8 cellular contexts compared by ENCODE assay signal in the genomic region with DNA sequence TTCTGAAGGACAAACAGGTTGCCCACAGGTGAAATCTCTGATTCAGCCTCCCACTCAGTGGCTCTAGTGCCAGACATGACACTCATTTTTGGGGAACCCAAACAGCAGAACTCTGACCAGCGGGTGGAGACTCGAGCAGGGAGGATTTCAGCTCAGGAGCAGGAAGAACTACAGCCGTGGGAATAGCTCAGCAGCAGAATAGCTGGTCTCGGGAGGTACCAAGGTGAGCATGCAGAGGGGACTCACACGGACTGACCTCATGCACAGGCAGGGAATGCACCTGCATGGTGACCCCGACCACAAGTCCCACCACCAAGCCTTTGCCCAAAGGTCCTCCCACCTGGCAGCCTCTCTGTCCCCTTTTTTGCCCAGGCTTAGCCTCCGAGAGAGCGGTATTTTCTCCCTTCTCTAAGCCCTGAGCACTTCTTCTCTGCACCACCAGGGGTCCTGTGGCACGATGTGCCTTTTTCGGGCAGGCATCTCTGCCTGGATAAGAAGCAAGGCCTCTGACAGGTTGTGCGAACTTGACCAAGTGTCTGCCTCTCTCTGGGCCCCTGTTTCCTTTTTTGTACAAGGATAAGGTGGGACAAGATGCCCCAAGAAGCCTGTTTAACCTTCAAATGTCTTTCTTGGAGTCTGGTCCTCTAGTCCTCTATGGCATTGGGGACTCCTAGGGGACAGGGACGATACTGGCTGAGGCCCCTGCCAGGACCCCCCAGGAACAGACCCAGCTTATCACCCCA. TPM values are rescaled to one million over a fixed set of nuclear protein-coding genes. Genes with fewer than 3 reads are reported as not detected.
A peak's percentile ranks its signal among the peaks of the same experiment; 100 is the strongest.
DNase-seq lines count a peak whose midpoint lies in the region; ATAC-seq and TF ChIP-seq lines count a peak whose summit lies in the region.

No MANE protein-coding gene starts in this region.

- no peaks in the 10 kb centered on the region for H3K27me3 ChIP-seq in left ventricle myocardium inferior (ENCODE audit: low read depth)

- H3K4me3 ChIP-seq in left ventricle myocardium inferior = no peak overlapping the region

- no peaks in the 10 kb centered on the region for H3K9me3 ChIP-seq in left ventricle myocardium inferior (replicated peaks)

- intact Hi-C loops in left ventricle myocardium inferior (cut with micrococcal nuclease) = no loop called here

- peak; percentile 71 for DNase-seq in D341Med (ENCODE audit: low spot score)
- DNase-seq in activated naive CD4-positive, alpha-beta T cell treated with anti-CD3 and anti-CD28 coated beads, Interleukin-2, amount 50 U/mL, for 16 hours = peak; percentile 73
- DNase-seq in left ventricle myocardium inferior = peak; percentile 48
- peak; percentile 78 for DNase-seq in stimulated activated CD4-positive, alpha-beta T cell treated with anti-CD3 and anti-CD28 coated beads, Interleukin-15, amount 100 ng/mL, for 24 hours
- DNase-seq in NCI-H2196 treated with DMSO at 0.1 percent for 48 hours (lab: John Stamatoyannopoulos, UW; ENCODE audit: unreplicated experiment) = no peak
- DNase-seq in NCI-H226 = no peak

- ATAC-seq in HG02678 (IDR thresholded peaks at IDR 0.05; ENCODE audit: unreplicated experiment) = peak; percentile 73
- peak; percentile 95 for ATAC-seq in SK-N-SH treated with all-trans-retinoic acid at 6 μM for 48 hours

- peaks cover 31% of the 10 kb centered on the region for H3K4me1 ChIP-seq in left ventricle myocardium inferior

- TF ChIP-seq CTCF in left ventricle myocardium inferior (IDR thresholded peaks at IDR 0.05; ENCODE audit: borderline replicate concordance) = peak; percentile 88

- H3K36me3 ChIP-seq in left ventricle myocardium inferior = no peaks in the 10 kb centered on the region

- no peak overlapping the region for H3K27ac ChIP-seq in left ventricle myocardium inferior (replicated peaks)

TF ChIP-seq in SK-N-SH treated with all-trans-retinoic acid at 6 μM for 48 hours, 23 proteins besides CTCF, POLR2A, EP300 and RAD21:
- TF ChIP-seq SNAI2 (CRISPR knock-in tag; IDR thresholded peaks at IDR 0.05) (no peak), TCF4 (CRISPR knock-in tag; IDR thresholded peaks at IDR 0.05; ENCODE audit: borderline replicate concordance) (no peak), RARB (CRISPR knock-in tag; IDR thresholded peaks at IDR 0.05) (no peak), TOX (CRISPR knock-in tag; IDR thresholded peaks at IDR 0.05; ENCODE audit: borderline replicate concordance) (no peak), BACH2 (CRISPR knock-in tag; IDR thresholded peaks at IDR 0.05; ENCODE audit: borderline replicate concordance) (no peak), GLIS3 (CRISPR knock-in tag; IDR thresholded peaks at IDR 0.05) (no peak), ISL1 (CRISPR knock-in tag; IDR thresholded peaks at IDR 0.05) (no peak), ARNTL (CRISPR knock-in tag; IDR thresholded peaks at IDR 0.05; ENCODE audit: borderline replicate concordance, low read depth) (no peak), ZNF565 (CRISPR knock-in tag; conservative IDR thresholded peaks at IDR 0.05; ENCODE audit: low read depth) (no peak), ZNF8 (CRISPR knock-in tag; IDR thresholded peaks at IDR 0.05) (no peak), ZNF70 (CRISPR knock-in tag; IDR thresholded peaks at IDR 0.05) (no peak), ZFP3 (CRISPR knock-in tag; IDR thresholded peaks at IDR 0.05) (no peak), ZC3H10 (CRISPR knock-in tag; IDR thresholded peaks at IDR 0.05) (no peak), PPARA (CRISPR knock-in tag; IDR thresholded peaks at IDR 0.05; ENCODE audit: borderline replicate concordance) (no peak)
- TF ChIP-seq, protein P1, sequence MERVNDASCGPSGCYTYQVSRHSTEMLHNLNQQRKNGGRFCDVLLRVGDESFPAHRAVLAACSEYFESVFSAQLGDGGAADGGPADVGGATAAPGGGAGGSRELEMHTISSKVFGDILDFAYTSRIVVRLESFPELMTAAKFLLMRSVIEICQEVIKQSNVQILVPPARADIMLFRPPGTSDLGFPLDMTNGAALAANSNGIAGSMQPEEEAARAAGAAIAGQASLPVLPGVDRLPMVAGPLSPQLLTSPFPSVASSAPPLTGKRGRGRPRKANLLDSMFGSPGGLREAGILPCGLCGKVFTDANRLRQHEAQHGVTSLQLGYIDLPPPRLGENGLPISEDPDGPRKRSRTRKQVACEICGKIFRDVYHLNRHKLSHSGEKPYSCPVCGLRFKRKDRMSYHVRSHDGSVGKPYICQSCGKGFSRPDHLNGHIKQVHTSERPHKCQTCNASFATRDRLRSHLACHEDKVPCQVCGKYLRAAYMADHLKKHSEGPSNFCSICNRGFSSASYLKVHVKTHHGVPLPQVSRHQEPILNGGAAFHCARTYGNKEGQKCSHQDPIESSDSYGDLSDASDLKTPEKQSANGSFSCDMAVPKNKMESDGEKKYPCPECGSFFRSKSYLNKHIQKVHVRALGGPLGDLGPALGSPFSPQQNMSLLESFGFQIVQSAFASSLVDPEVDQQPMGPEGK (CRISPR knock-in tag; IDR thresholded peaks at IDR 0.05; ENCODE audit: borderline replicate concordance) = no peak
- TF ChIP-seq, protein P2, sequence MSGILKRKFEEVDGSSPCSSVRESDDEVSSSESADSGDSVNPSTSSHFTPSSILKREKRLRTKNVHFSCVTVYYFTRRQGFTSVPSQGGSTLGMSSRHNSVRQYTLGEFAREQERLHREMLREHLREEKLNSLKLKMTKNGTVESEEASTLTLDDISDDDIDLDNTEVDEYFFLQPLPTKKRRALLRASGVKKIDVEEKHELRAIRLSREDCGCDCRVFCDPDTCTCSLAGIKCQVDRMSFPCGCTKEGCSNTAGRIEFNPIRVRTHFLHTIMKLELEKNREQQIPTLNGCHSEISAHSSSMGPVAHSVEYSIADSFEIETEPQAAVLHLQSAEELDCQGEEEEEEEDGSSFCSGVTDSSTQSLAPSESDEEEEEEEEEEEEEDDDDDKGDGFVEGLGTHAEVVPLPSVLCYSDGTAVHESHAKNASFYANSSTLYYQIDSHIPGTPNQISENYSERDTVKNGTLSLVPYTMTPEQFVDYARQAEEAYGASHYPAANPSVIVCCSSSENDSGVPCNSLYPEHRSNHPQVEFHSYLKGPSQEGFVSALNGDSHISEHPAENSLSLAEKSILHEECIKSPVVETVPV (CRISPR knock-in tag; IDR thresholded peaks at IDR 0.05) = no peak
TF ChIP-seq in SK-N-SH treated with all-trans-retinoic acid at 6 μM for 48 hours: peak in this region for 0.

RNA-seq across cellular contexts. Expression of a gene that starts 8.8 kb away (rescaled TPM):
- total RNA-seq in left ventricle myocardium inferior = 3.5 TPM

RNA-seq across cellular contexts. Expression of a gene that starts 28.2 kb away (rescaled TPM):
- 39.2 TPM for total RNA-seq in left ventricle myocardium inferior

RNA-seq across cellular contexts. Expression of a gene that starts 39.9 kb away (rescaled TPM):
- 40.1 TPM for total RNA-seq in left ventricle myocardium inferior

Comparison
In these comparisons a context has a peak if more than half of its experiments do, and no peak if none do; other contexts are left out.
1. DNase-seq: peak in D341Med (single experiment), activated naive CD4-positive, alpha-beta T cell treated with anti-CD3 and anti-CD28 coated beads, Interleukin-2, amount 50 U/mL, for 16 hours (single experiment), left ventricle myocardium inferior (single experiment) and stimulated activated CD4-positive, alpha-beta T cell treated with anti-CD3 and anti-CD28 coated beads, Interleukin-15, amount 100 ng/mL, for 24 hours (single experiment); none in NCI-H2196 treated with DMSO at 0.1 percent for 48 hours (single experiment) and NCI-H226 (single experiment).